ENCODE assay signal across 22 cellular contexts in genomic region chr1:150225546-150225945, GRCh38. TPM values are rescaled to one million over a fixed set of nuclear protein-coding genes. Genes with fewer than 3 reads are reported as not detected.
DNase-seq lines count a peak whose midpoint lies in the region; ATAC-seq, FAIRE-seq and TF ChIP-seq lines count a peak whose summit lies in the region.
"Had no signal": no experiment of that assay in that cellular context is flagged by ENCODE, and none has a peak within 500 bp of the region (broad histone marks: within the 10 kb centered on the region; RNA-seq: fewer than 3 reads in every experiment).

No MANE protein-coding gene starts in this region.

- peak; percentile 14 for DNase-seq in SK-MEL-5 (ENCODE audit: low read depth, low spot score)
- DNase-seq in GM12878 (ENCODE audit: low read depth, low spot score): no peak
- DNase-seq in Karpas-422: no peak
- no peak for DNase-seq in stimulated activated naive CD4-positive, alpha-beta T cell treated with Interleukin-2 at 50 U/mL for 16 hours (lab: John Stamatoyannopoulos, UW)
- no peak for DNase-seq in effector CD8-positive, alpha-beta T cell (lab: John Stamatoyannopoulos, UW)
- DNase-seq: COR-L47, DMS153, DMS79 treated with DMSO at 0.1 percent for 48 hours, EL, HCEC 1CT, HFFc6 had no signal

- H3K36me3 ChIP-seq in GM12878 (ENCODE audit: control insufficient read depth in 2 of 2, insufficient read depth in 2 of 2, low read length in 1 of 2) (peaks cover 7 to 34% of the 10 kb centered on the region in 2 experiments), neutrophil (peaks cover 4% of the 10 kb centered on the region), Karpas-422 (ENCODE audit: insufficient read depth, low read length) (peaks cover 49% of the 10 kb centered on the region)

- no peak for TF ChIP-seq RAD21 in GM12878 (IDR thresholded peaks at IDR 0.05; ENCODE audit: insufficient read depth, low read depth, low read length)

- FAIRE-seq in GM12878 (lab: Jason Lieb, UNC): no peak
- FAIRE-seq: A549, D721Med, G401.6, GM12892, GM19239 had no signal

- CTCF ChIA-PET in GM12878 (lab: Yijun Ruan, JAX): interaction anchor here (0.5 to 1.8 kb wide), 3 partner anchors 8 to 291 kb away, joined by 5 read pairs; no protein-coding TSS in a partner anchor

- TF ChIP-seq POLR2A in GM12878 (IDR thresholded peaks at IDR 0.05; ENCODE audit: low read depth, low read length): no peak

- SMC1A ChIA-PET in GM12878 (lab: Charles Lee; ENCODE audit: uncharacterized antibody, unreplicated experiment): interaction anchor here (0.6 to 1.6 kb wide), 3 partner anchors 19 to 38 kb away, joined by 3 to 6 read pairs (median 4); no protein-coding TSS in a partner anchor

- no peaks in the 10 kb centered on the region; the same call in 1 of the 2 replicates for H3K4me1 ChIP-seq in GM12878 (ENCODE audit: control insufficient read depth, insufficient read depth, low read length)
- peaks cover 25 to 33% of the 10 kb centered on the region in 2 experiments for H3K4me1 ChIP-seq in neutrophil (ENCODE audit: control insufficient read depth in 1 of 2, insufficient read depth in 1 of 2, low read depth in 1 of 2, low read length in 1 of 2)
- no peaks in the 10 kb centered on the region for H3K4me1 ChIP-seq in Karpas-422 (ENCODE audit: low read length)
- H3K4me1 ChIP-seq: A549 had no signal

- no peak overlapping the region for H3K4me3 ChIP-seq in GM12878
- H3K4me3 ChIP-seq in neutrophil (ENCODE audit: low read depth in 1 of 2, low read length in 1 of 2): no peak overlapping the region
- H3K4me3 ChIP-seq in Karpas-422 (ENCODE audit: low read length): no peak overlapping the region
- H3K4me3 ChIP-seq: A549 had no signal

- H4K20me1 ChIP-seq in GM12878 (ENCODE audit: control insufficient read depth, insufficient read depth) (no peaks in the 10 kb centered on the region), Karpas-422 (ENCODE audit: insufficient read depth, low read depth, low read length) (no peaks in the 10 kb centered on the region)

- no peaks in the 10 kb centered on the region for H3K27me3 ChIP-seq in GM12878 (replicated peaks in 1 of 2; ENCODE audit: control insufficient read depth in 2 of 2, insufficient read depth in 2 of 2, low read length in 1 of 2)
- H3K27me3 ChIP-seq in neutrophil: no peaks in the 10 kb centered on the region
- no peaks in the 10 kb centered on the region for H3K27me3 ChIP-seq in Karpas-422 (ENCODE audit: low read length)

- intact Hi-C loops in GM12878 (cut with micrococcal nuclease; ENCODE audit: unreplicated experiment): no loop called here

- ATAC-seq in GM12878: no peak; the same call in none of the 3 replicates
- ATAC-seq: A549; CD8-positive, alpha-beta T cell had no signal

- no peak for TF ChIP-seq CTCF in GM12878 (IDR thresholded peaks at IDR 0.05 in 2 of 3, conservative IDR thresholded peaks at IDR 0.05 in 1 of 3; ENCODE audit: control insufficient read depth in 2 of 3, extremely low read depth in 1 of 3, insufficient read depth in 1 of 3, low read depth in 3 of 3, low read length in 3 of 3)
- TF ChIP-seq CTCF in neutrophil (IDR thresholded peaks at IDR 0.05): no peak

- no peaks in the 10 kb centered on the region for H3K9me2 ChIP-seq in Karpas-422 (replicated peaks; ENCODE audit: insufficient read depth, low read length)

- H2AFZ ChIP-seq in GM12878 (ENCODE audit: control insufficient read depth, low read depth, low read length) (no peak overlapping the region), Karpas-422 (ENCODE audit: low read length) (no peak overlapping the region)

- BruUV-seq in GM12878 (replicated peaks; lab: Mats Ljungman, UMichigan): no TSS peak

- in situ Hi-C loops in SK-MEL-5 (cut with HindIII; ENCODE audit: low pct_unique_long_range_greater_than_20kb, low sequenced_read_pairs): no loop called here
- in situ Hi-C loops in GM12878 (cut with MboI): no loop called here

- no peak for TF ChIP-seq EP300 in GM12878 (IDR thresholded peaks at IDR 0.05; ENCODE audit: borderline replicate concordance in 1 of 2, control insufficient read depth in 1 of 2, low read depth in 2 of 2, low read length in 2 of 2)

- H3K4me2 ChIP-seq in GM12878 (ENCODE audit: control insufficient read depth, insufficient read depth) (0 out of 2 replicates have a peak overlapping the region, but pooled peaks have one; percentile 9), Karpas-422 (ENCODE audit: low read depth, low read length, poor library complexity, severe bottlenecking) (no peak overlapping the region)
- H3K4me2 ChIP-seq: A549 had no signal

- peaks cover 6% of the 10 kb centered on the region for H3K79me2 ChIP-seq in GM12878 (ENCODE audit: control insufficient read depth, insufficient read depth, low read length)
- H3K79me2 ChIP-seq in Karpas-422 (ENCODE audit: low read length): peaks cover 22% of the 10 kb centered on the region

- no CpG with 5 or more reads among the region's 1 CpG for WGBS in GM12878 (ENCODE audit: insufficient coverage, insufficient replicate concordance, low lambda C conversion rate, missing lambda C conversion rate)

- POLR2A ChIA-PET in GM12878 (lab: Charles Lee): interaction anchor here (0.6 to 1.5 kb wide), 2 partner anchors 8 to 139 kb away, joined by 3 to 5 read pairs; partner anchors contain the start of gene RPRD2

- H3K9me3 ChIP-seq in GM12878 (replicated peaks; ENCODE audit: control insufficient read depth, insufficient read depth, low read length): no peaks in the 10 kb centered on the region
- H3K9me3 ChIP-seq in neutrophil: no peaks in the 10 kb centered on the region
- no peaks in the 10 kb centered on the region for H3K9me3 ChIP-seq in Karpas-422 (ENCODE audit: low read length)
- H3K9me3 ChIP-seq: A549 had no signal

- RAD21 ChIA-PET in GM12878 (lab: Charles Lee; ENCODE audit: unreplicated experiment): interaction anchor here (1.2 to 1.9 kb wide), 2 partner anchors 8 to 152 kb away, joined by 4 read pairs; no protein-coding TSS in a partner anchor

- H3K9ac ChIP-seq in GM12878 (ENCODE audit: control insufficient read depth, insufficient read depth, low read length) (no peak overlapping the region), Karpas-422 (ENCODE audit: low read length) (no peak overlapping the region)

- H3K27ac ChIP-seq in GM12878 (ENCODE audit: control insufficient read depth, insufficient read depth) (no peak overlapping the region), neutrophil (peak overlapping the region; percentile 71), Karpas-422 (ENCODE audit: low read length) (no peak overlapping the region)
- H3K27ac ChIP-seq: A549 had no signal

RNA-seq across cellular contexts. Expression of gene ANP32E, which starts 10.4 kb away (rescaled TPM):
- 26.8 and 28.6 TPM in 2 replicates for total RNA-seq in SK-MEL-5 (2014; rRNA removed; shearing (Covaris generic))
- polyA plus RNA-seq in SK-MEL-5 (2015; cell fraction: cytosol; rRNA removed): 47.9 and 49.4 TPM in 2 replicates
- 27.2 and 28.0 TPM in 2 replicates for polyA plus RNA-seq in SK-MEL-5 (2015; cell fraction: nucleus; rRNA removed)
- total RNA-seq in GM12878 (2013; cell fraction: nucleolus; rRNA removed): 14.2 and 14.8 TPM in 2 replicates
- total RNA-seq in GM12878 (2014; rRNA removed): 59.2 and 73.2 TPM in 2 replicates
- 106 and 111 TPM in 2 replicates for total RNA-seq in GM12878 (2014; rRNA removed; fragmentation: Illumina TruSeq; extraction: Trizol)
- 92.8 and 98.6 TPM in 2 replicates for total RNA-seq in GM12878 (2021)
- polyA plus RNA-seq in GM12878 (2011; ENCODE audit: low read depth): 36.7 TPM
- 67.6 and 129 TPM in 2 replicates for polyA plus RNA-seq in GM12878 (2011; rRNA removed)
- 13.3 and 15.5 TPM in 2 replicates for polyA plus RNA-seq in GM12878 (2011; cell fraction: cytosol; rRNA removed)
- 7.3 and 13.6 TPM in 2 replicates for polyA plus RNA-seq in GM12878 (2011; cell fraction: nucleus; rRNA removed)
- polyA plus RNA-seq in GM12878 (2012): 74.4 and 94.2 TPM in 2 replicates
- polyA plus RNA-seq in GM12878 (2014; fragmentation: Illumina TruSeq; extraction: Trizol): 137 and 179 TPM in 2 replicates
- polyA plus RNA-seq in GM12878 (2014; fragmentation: Nextera tagmentation; extraction: Ambion mirVana): 100 to 1,000 TPM; 142 to 250 TPM
- 66.3 and 73.2 TPM in 2 replicates for polyA plus RNA-seq in GM12878 (2014; rRNA removed)
- 100 to 1,000 TPM; 240 to 243 TPM for polyA plus RNA-seq in GM12878 (2016; fragmentation: Nextera tagmentation; extraction: Ambion mirVana)
- 26.5 and 33.6 TPM in 2 replicates for polyA minus RNA-seq in GM12878 (2011; rRNA and poly(A)+ RNA removed)
- 25.5 and 28.5 TPM in 2 replicates for polyA minus RNA-seq in GM12878 (2011; cell fraction: cytosol; rRNA and poly(A)+ RNA removed)
- polyA minus RNA-seq in GM12878 (2011; cell fraction: nucleus; rRNA and poly(A)+ RNA removed): 7.5 and 14.4 TPM in 2 replicates
- total RNA-seq in Karpas-422 (2014; rRNA removed; shearing (Covaris generic); ENCODE audit: low replicate concordance): 43.2 and 77.4 TPM in 2 replicates

RNA-seq across cellular contexts. Expression of gene CA14, which starts 32.0 kb away (rescaled TPM):
- 53.6 and 54.4 TPM in 2 replicates for total RNA-seq in SK-MEL-5 (2014; rRNA removed; shearing (Covaris generic))
- polyA plus RNA-seq in SK-MEL-5 (2015; cell fraction: cytosol; rRNA removed): 54.9 and 61.2 TPM in 2 replicates
- 78.6 and 82.2 TPM in 2 replicates for polyA plus RNA-seq in SK-MEL-5 (2015; cell fraction: nucleus; rRNA removed)
- not detected in 2 replicates for total RNA-seq in GM12878 (2013; cell fraction: nucleolus; rRNA removed)
- total RNA-seq in GM12878 (2014; rRNA removed) (not detected in 2 replicates), GM12878 (2014; rRNA removed; fragmentation: Illumina TruSeq; extraction: Trizol) (not detected in 2 replicates), GM12878 (2021) (not detected in 2 replicates)
- polyA plus RNA-seq in GM12878 (2011; ENCODE audit: low read depth): 0.28 TPM
- polyA plus RNA-seq in GM12878 (2011; rRNA removed) (not detected in 2 replicates), GM12878 (2014; fragmentation: Illumina TruSeq; extraction: Trizol) (not detected in 2 replicates), GM12878 (2014; fragmentation: Nextera tagmentation; extraction: Ambion mirVana) (under 1 TPM; 0.11 to 0.26 TPM), GM12878 (2014; rRNA removed) (not detected in 2 replicates), GM12878 (2016; fragmentation: Nextera tagmentation; extraction: Ambion mirVana) (under 1 TPM; 0.32 to 0.35 TPM)
- not detected in 2 replicates for polyA plus RNA-seq in GM12878 (2011; cell fraction: cytosol; rRNA removed)
- polyA plus RNA-seq in GM12878 (2011; cell fraction: nucleus; rRNA removed): not detected in 2 replicates
- polyA plus RNA-seq in GM12878 (2012): 0.29 and 0.69 TPM in 2 replicates
- polyA minus RNA-seq in GM12878 (2011; rRNA and poly(A)+ RNA removed): not detected in 2 replicates
- not detected in 2 replicates for polyA minus RNA-seq in GM12878 (2011; cell fraction: cytosol; rRNA and poly(A)+ RNA removed)
- polyA minus RNA-seq in GM12878 (2011; cell fraction: nucleus; rRNA and poly(A)+ RNA removed): not detected in 2 replicates
- 0.22 and 0.45 TPM in 2 replicates for total RNA-seq in Karpas-422 (2014; rRNA removed; shearing (Covaris generic); ENCODE audit: low replicate concordance)
- total RNA-seq: CD8-positive, alpha-beta T cell; H4; HFFc6; HT1080 had no signal
- polyA plus RNA-seq: A549, BJ, CD14-positive monocyte had no signal

RNA-seq across cellular contexts. Expression of gene APH1A, which starts 43.3 kb away (rescaled TPM):
- 208 and 231 TPM in 2 replicates for total RNA-seq in SK-MEL-5 (2014; rRNA removed; shearing (Covaris generic))
- polyA plus RNA-seq in SK-MEL-5 (2015; cell fraction: cytosol; rRNA removed): 206 and 238 TPM in 2 replicates
- 160 and 167 TPM in 2 replicates for polyA plus RNA-seq in SK-MEL-5 (2015; cell fraction: nucleus; rRNA removed)
- 83.3 and 89.3 TPM in 2 replicates for total RNA-seq in GM12878 (2013; cell fraction: nucleolus; rRNA removed)
- total RNA-seq in GM12878 (2014; rRNA removed) (93.7 and 95.7 TPM in 2 replicates), GM12878 (2014; rRNA removed; fragmentation: Illumina TruSeq; extraction: Trizol) (79.4 and 79.7 TPM in 2 replicates), GM12878 (2021) (130 TPM in 2 replicates)
- 60.5 TPM for polyA plus RNA-seq in GM12878 (2011; ENCODE audit: low read depth)
- polyA plus RNA-seq in GM12878 (2011; rRNA removed) (95.5 and 116 TPM in 2 replicates), GM12878 (2014; fragmentation: Illumina TruSeq; extraction: Trizol) (83.0 and 106 TPM in 2 replicates), GM12878 (2014; fragmentation: Nextera tagmentation; extraction: Ambion mirVana) (10 to 100 TPM in 1 of 2 experiments, 1 to 10 TPM in 1; 6.7 to 13.5 TPM), GM12878 (2014; rRNA removed) (123 and 124 TPM in 2 replicates), GM12878 (2016; fragmentation: Nextera tagmentation; extraction: Ambion mirVana) (10 to 100 TPM; 37.0 to 40.3 TPM)
- 135 and 141 TPM in 2 replicates for polyA plus RNA-seq in GM12878 (2011; cell fraction: cytosol; rRNA removed)
- polyA plus RNA-seq in GM12878 (2011; cell fraction: nucleus; rRNA removed): 84.7 and 101 TPM in 2 replicates
- 92.8 and 97.7 TPM in 2 replicates for polyA plus RNA-seq in GM12878 (2012)
- polyA minus RNA-seq in GM12878 (2011; rRNA and poly(A)+ RNA removed): 136 and 150 TPM in 2 replicates
- polyA minus RNA-seq in GM12878 (2011; cell fraction: cytosol; rRNA and poly(A)+ RNA removed): 34.7 and 35.0 TPM in 2 replicates
- 72.4 and 90.9 TPM in 2 replicates for polyA minus RNA-seq in GM12878 (2011; cell fraction: nucleus; rRNA and poly(A)+ RNA removed)
- 122 and 130 TPM in 2 replicates for total RNA-seq in Karpas-422 (2014; rRNA removed; shearing (Covaris generic); ENCODE audit: low replicate concordance)

RNA-seq across cellular contexts. Expression of gene C1orf54, which starts 47.0 kb away (rescaled TPM):
- total RNA-seq in SK-MEL-5 (2014; rRNA removed; shearing (Covaris generic)): 1.5 and 3.1 TPM in 2 replicates
- 1.3 and 1.5 TPM in 2 replicates for polyA plus RNA-seq in SK-MEL-5 (2015; cell fraction: cytosol; rRNA removed)
- 3.4 and 10.5 TPM in 2 replicates for polyA plus RNA-seq in SK-MEL-5 (2015; cell fraction: nucleus; rRNA removed)
- total RNA-seq in GM12878 (2013; cell fraction: nucleolus; rRNA removed): 1.5 and 2.6 TPM in 2 replicates
- 19.8 and 24.6 TPM in 2 replicates for total RNA-seq in GM12878 (2014; rRNA removed)
- total RNA-seq in GM12878 (2014; rRNA removed; fragmentation: Illumina TruSeq; extraction: Trizol): 24.0 and 24.6 TPM in 2 replicates
- total RNA-seq in GM12878 (2021): 13.5 and 16.7 TPM in 2 replicates
- 58.2 TPM for polyA plus RNA-seq in GM12878 (2011; ENCODE audit: low read depth)
- polyA plus RNA-seq in GM12878 (2011; rRNA removed): 3.0 and 3.1 TPM in 2 replicates
- polyA plus RNA-seq in GM12878 (2011; cell fraction: cytosol; rRNA removed): 1.8 and 2.5 TPM in 2 replicates
- polyA plus RNA-seq in GM12878 (2011; cell fraction: nucleus; rRNA removed): 2.3 and 2.5 TPM in 2 replicates
- polyA plus RNA-seq in GM12878 (2012): 16.8 and 23.1 TPM in 2 replicates
- 22.8 and 31.8 TPM in 2 replicates for polyA plus RNA-seq in GM12878 (2014; fragmentation: Illumina TruSeq; extraction: Trizol)
- polyA plus RNA-seq in GM12878 (2014; fragmentation: Nextera tagmentation; extraction: Ambion mirVana): 10 to 100 TPM; 80.3 to 87.7 TPM
- polyA plus RNA-seq in GM12878 (2014; rRNA removed): 21.4 and 28.4 TPM in 2 replicates
- polyA plus RNA-seq in GM12878 (2016; fragmentation: Nextera tagmentation; extraction: Ambion mirVana): 10 to 100 TPM; 32.7 to 33.0 TPM
- 0.82 TPM in 1 of 2 replicates, not detected in the other for polyA minus RNA-seq in GM12878 (2011; rRNA and poly(A)+ RNA removed)
- polyA minus RNA-seq in GM12878 (2011; cell fraction: cytosol; rRNA and poly(A)+ RNA removed): not detected in 2 replicates
- 0.36 and 1.1 TPM in 2 replicates for polyA minus RNA-seq in GM12878 (2011; cell fraction: nucleus; rRNA and poly(A)+ RNA removed)
- 5.1 and 21.2 TPM in 2 replicates for total RNA-seq in Karpas-422 (2014; rRNA removed; shearing (Covaris generic); ENCODE audit: low replicate concordance)

RNA-seq across cellular contexts. Expression of gene CIART, which starts 56.8 kb away (rescaled TPM):
- total RNA-seq in SK-MEL-5 (2014; rRNA removed; shearing (Covaris generic)): 0.21 TPM in 1 of 2 replicates, not detected in the other
- polyA plus RNA-seq in SK-MEL-5 (2015; cell fraction: cytosol; rRNA removed): 0.33 and 1.3 TPM in 2 replicates
- polyA plus RNA-seq in SK-MEL-5 (2015; cell fraction: nucleus; rRNA removed): 6.1 and 9.3 TPM in 2 replicates
- 0.88 and 2.2 TPM in 2 replicates for total RNA-seq in GM12878 (2013; cell fraction: nucleolus; rRNA removed)
- total RNA-seq in GM12878 (2014; rRNA removed): 0.68 and 0.76 TPM in 2 replicates
- 0.60 and 0.76 TPM in 2 replicates for total RNA-seq in GM12878 (2014; rRNA removed; fragmentation: Illumina TruSeq; extraction: Trizol)
- 0.54 and 1.4 TPM in 2 replicates for total RNA-seq in GM12878 (2021)
- 1.6 TPM for polyA plus RNA-seq in GM12878 (2011; ENCODE audit: low read depth)
- 0.61 and 1.4 TPM in 2 replicates for polyA plus RNA-seq in GM12878 (2011; rRNA removed)
- polyA plus RNA-seq in GM12878 (2011; cell fraction: cytosol; rRNA removed): 0.96 and 1.1 TPM in 2 replicates
- polyA plus RNA-seq in GM12878 (2011; cell fraction: nucleus; rRNA removed): 2.1 and 4.0 TPM in 2 replicates
- polyA plus RNA-seq in GM12878 (2012): 1.5 and 2.5 TPM in 2 replicates
- 1.0 and 2.0 TPM in 2 replicates for polyA plus RNA-seq in GM12878 (2014; fragmentation: Illumina TruSeq; extraction: Trizol)
- under 1 TPM; 0.61 to 0.62 TPM for polyA plus RNA-seq in GM12878 (2014; fragmentation: Nextera tagmentation; extraction: Ambion mirVana)
- 1.2 and 1.3 TPM in 2 replicates for polyA plus RNA-seq in GM12878 (2014; rRNA removed)
- polyA plus RNA-seq in GM12878 (2016; fragmentation: Nextera tagmentation; extraction: Ambion mirVana): under 1 TPM; 0.44 to 0.66 TPM
- polyA minus RNA-seq in GM12878 (2011; rRNA and poly(A)+ RNA removed): 0.93 and 1.1 TPM in 2 replicates
- polyA minus RNA-seq in GM12878 (2011; cell fraction: cytosol; rRNA and poly(A)+ RNA removed): not detected in 2 replicates
- polyA minus RNA-seq in GM12878 (2011; cell fraction: nucleus; rRNA and poly(A)+ RNA removed): 0.60 TPM in 1 of 2 replicates, not detected in the other
- total RNA-seq in Karpas-422 (2014; rRNA removed; shearing (Covaris generic); ENCODE audit: low replicate concordance): 4.1 and 4.9 TPM in 2 replicates
- polyA plus RNA-seq: CD14-positive monocyte had no signal

Comparison
In these comparisons a context has a peak if more than half of its experiments do, and no peak if none do; other contexts are left out.
1. RNA of gene CA14, which starts 32.0 kb away (total RNA-seq): 53.6 to 54.4 TPM in SK-MEL-5; 0.22 to 0.45 TPM in Karpas-422 and not detected in GM12878; every median in the first group is over 10 times any median in the second.